Comparison of ENCODE assay signal across 2 cellular contexts in the genomic region with DNA sequence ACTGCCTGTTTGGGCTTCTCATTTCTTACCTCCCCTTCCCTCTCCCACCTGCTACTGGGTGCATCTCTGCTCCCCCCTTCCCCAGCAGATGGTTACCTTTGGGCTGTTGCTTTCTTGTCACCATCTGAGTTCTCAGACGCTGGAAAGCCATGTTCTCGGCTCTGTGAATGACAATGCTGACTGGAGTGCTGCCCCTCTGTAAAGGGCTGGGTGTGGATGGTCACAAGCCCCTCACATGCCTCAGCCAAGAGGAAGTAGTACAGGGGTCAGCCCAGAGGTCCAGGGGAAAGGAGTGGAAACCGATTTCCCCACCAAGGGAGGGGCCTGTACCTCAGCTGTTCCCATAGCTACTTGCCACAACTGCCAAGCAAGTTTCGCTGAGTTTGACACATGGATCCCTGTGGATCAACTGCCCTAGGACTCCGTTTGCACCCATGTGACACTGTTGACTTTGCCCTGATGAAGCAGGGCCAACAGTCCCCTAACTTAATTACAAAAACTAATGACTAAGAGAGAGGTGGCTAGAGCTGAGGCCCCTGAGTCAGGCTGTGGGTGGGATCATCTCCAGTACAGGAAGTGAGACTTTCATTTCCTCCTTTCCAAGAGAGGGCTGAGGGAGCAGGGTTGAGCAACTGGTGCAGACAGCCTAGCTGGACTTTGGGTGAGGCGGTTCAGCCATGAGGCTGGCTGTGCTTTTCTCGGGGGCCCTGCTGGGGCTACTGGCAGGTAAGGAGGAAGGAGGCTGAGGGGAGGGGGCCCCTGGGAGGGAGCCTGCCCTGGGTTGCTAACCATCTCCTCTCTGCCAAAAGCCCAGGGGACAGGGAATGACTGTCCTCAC.
TF ChIP-seq lines count a peak whose summit lies in the region.

A gene with protein sequence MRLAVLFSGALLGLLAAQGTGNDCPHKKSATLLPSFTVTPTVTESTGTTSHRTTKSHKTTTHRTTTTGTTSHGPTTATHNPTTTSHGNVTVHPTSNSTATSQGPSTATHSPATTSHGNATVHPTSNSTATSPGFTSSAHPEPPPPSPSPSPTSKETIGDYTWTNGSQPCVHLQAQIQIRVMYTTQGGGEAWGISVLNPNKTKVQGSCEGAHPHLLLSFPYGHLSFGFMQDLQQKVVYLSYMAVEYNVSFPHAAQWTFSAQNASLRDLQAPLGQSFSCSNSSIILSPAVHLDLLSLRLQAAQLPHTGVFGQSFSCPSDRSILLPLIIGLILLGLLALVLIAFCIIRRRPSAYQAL (plus strand): TSS at position 638 of the 838 bp plus-strand sequence. CDS start 40 bp downstream, at position 678.

TF ChIP-seq in HEK293, 187 proteins besides CTCF, POLR2A, EP300 and RAD21 (continued from another document and continues in another):
- TF ChIP-seq, protein P1, sequence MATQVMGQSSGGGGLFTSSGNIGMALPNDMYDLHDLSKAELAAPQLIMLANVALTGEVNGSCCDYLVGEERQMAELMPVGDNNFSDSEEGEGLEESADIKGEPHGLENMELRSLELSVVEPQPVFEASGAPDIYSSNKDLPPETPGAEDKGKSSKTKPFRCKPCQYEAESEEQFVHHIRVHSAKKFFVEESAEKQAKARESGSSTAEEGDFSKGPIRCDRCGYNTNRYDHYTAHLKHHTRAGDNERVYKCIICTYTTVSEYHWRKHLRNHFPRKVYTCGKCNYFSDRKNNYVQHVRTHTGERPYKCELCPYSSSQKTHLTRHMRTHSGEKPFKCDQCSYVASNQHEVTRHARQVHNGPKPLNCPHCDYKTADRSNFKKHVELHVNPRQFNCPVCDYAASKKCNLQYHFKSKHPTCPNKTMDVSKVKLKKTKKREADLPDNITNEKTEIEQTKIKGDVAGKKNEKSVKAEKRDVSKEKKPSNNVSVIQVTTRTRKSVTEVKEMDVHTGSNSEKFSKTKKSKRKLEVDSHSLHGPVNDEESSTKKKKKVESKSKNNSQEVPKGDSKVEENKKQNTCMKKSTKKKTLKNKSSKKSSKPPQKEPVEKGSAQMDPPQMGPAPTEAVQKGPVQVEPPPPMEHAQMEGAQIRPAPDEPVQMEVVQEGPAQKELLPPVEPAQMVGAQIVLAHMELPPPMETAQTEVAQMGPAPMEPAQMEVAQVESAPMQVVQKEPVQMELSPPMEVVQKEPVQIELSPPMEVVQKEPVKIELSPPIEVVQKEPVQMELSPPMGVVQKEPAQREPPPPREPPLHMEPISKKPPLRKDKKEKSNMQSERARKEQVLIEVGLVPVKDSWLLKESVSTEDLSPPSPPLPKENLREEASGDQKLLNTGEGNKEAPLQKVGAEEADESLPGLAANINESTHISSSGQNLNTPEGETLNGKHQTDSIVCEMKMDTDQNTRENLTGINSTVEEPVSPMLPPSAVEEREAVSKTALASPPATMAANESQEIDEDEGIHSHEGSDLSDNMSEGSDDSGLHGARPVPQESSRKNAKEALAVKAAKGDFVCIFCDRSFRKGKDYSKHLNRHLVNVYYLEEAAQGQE (tag by site-specific recombination; IDR thresholded peaks at IDR 0.05): peak; percentile 20; the same call in 1 of the 2 replicates
- TF ChIP-seq ZNF23 (tag by site-specific recombination; IDR thresholded peaks at IDR 0.05; ENCODE audit: borderline replicate concordance) (no peak), ZNF76 (tag by site-specific recombination; IDR thresholded peaks at IDR 0.05; ENCODE audit: borderline replicate concordance, low read depth) (no peak; the same call in 1 of the 2 replicates), ZNF658 (tag by site-specific recombination; IDR thresholded peaks at IDR 0.05) (no peak), ZNF792 (tag by site-specific recombination; IDR thresholded peaks at IDR 0.05) (no peak), ZNF302 (tag by site-specific recombination; IDR thresholded peaks at IDR 0.05; ENCODE audit: low read depth) (no peak), ZNF266 (tag by site-specific recombination; IDR thresholded peaks at IDR 0.05; ENCODE audit: low read depth) (no peak)
- TF ChIP-seq, protein P2, sequence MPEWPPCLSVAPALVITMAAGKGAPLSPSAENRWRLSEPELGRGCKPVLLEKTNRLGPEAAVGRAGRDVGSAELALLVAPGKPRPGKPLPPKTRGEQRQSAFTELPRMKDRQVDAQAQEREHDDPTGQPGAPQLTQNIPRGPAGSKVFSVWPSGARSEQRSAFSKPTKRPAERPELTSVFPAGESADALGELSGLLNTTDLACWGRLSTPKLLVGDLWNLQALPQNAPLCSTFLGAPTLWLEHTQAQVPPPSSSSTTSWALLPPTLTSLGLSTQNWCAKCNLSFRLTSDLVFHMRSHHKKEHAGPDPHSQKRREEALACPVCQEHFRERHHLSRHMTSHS (tag by site-specific recombination; IDR thresholded peaks at IDR 0.05): no peak
- TF ChIP-seq, protein P3, sequence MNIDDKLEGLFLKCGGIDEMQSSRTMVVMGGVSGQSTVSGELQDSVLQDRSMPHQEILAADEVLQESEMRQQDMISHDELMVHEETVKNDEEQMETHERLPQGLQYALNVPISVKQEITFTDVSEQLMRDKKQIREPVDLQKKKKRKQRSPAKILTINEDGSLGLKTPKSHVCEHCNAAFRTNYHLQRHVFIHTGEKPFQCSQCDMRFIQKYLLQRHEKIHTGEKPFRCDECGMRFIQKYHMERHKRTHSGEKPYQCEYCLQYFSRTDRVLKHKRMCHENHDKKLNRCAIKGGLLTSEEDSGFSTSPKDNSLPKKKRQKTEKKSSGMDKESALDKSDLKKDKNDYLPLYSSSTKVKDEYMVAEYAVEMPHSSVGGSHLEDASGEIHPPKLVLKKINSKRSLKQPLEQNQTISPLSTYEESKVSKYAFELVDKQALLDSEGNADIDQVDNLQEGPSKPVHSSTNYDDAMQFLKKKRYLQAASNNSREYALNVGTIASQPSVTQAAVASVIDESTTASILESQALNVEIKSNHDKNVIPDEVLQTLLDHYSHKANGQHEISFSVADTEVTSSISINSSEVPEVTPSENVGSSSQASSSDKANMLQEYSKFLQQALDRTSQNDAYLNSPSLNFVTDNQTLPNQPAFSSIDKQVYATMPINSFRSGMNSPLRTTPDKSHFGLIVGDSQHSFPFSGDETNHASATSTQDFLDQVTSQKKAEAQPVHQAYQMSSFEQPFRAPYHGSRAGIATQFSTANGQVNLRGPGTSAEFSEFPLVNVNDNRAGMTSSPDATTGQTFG (tag by site-specific recombination; IDR thresholded peaks at IDR 0.05; ENCODE audit: borderline replicate concordance): no peak

TF ChIP-seq in neural cell, 6 proteins besides CTCF, POLR2A, EP300 and RAD21 (continued from another document):
- TF ChIP-seq MXI1 (conservative IDR thresholded peaks at IDR 0.05; ENCODE audit: poor library complexity, severe bottlenecking) (no peak), TAF1 (IDR thresholded peaks at IDR 0.05; ENCODE audit: low read depth) (no peak), SMC3 (conservative IDR thresholded peaks at IDR 0.05; ENCODE audit: poor library complexity) (no peak), EZH2 (IDR thresholded peaks at IDR 0.05; ENCODE audit: borderline replicate concordance, insufficient read depth, low read length, poor library complexity, severe bottlenecking) (no peak)
